In the genomic region with DNA sequence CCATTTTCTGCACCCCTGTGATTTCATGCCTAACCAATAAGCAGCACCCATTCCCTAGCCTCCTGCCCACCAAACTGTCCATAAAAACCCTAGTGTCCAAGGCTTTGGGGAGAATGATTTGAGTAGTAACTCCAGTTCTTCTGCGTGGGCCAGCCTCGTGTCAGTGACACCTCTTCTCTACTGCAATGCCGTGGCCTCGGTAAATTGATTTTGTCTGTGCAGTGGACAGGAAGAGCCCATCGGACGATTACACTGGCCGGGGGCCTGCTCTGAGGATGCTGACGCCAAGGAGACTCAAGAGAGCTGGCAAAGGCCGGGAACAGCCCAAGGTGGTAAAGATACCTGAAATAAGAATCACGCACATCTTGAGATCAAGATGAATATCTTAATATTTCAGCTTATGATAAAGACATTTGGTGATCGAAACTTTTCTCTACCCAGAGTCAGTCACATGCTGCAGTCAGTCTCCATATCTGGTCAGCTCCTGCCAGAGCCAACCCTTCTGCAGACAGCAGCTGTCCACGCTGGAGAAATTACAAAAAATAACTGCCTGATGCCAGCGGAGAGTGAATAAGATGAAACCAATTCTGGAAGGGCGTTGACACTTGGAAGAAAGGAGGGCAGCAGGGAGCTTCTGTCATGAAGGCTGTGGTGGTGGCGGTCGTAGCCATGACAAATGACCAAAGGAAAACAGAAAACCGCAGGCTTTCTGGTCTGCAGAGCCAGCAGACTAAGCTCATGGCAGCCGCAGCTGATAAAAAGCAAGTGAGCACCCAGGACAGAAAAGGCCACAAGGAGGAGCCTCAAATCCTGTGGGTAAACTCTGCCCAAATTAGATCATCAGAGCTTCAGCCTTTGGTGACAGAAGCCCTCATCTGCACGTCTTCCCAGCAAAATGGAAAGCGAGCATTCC, we compare ENCODE assay signal across 8 cellular contexts. TPM values are rescaled to one million over a fixed set of nuclear protein-coding genes. Genes with fewer than 3 reads are reported as not detected.
DNase-seq lines count a peak whose midpoint lies in the region; ATAC-seq and TF ChIP-seq lines count a peak whose summit lies in the region.

No MANE protein-coding gene starts in this region.

- H3K27ac Mint-ChIP-seq in T-helper 2 cell treated with Interferon-gamma antibody and Interleukin-4, amounts not matched to agents 5 μg/mL and 100 μg/mL, for 36 hours = no peak overlapping the region

- ATAC-seq in IMR-90 (ENCODE audit: low read depth) = no peak
- no peak for ATAC-seq in GM18511 (IDR thresholded peaks at IDR 0.05; ENCODE audit: unreplicated experiment)

- TF ChIP-seq CTCF in IMR-90 (conservative IDR thresholded peaks at IDR 0.05; ENCODE audit: low read depth, low read length) = no peak

- no peak overlapping the region for H3K56ac ChIP-seq in IMR-90 (ENCODE audit: extremely low read depth, insufficient read depth, low read length)

- H3K27me3 ChIP-seq in IMR-90 (ENCODE audit: control insufficient read depth, insufficient read depth, low read length) = peaks cover 7% of the 10 kb centered on the region

- H3K4me3 ChIP-seq in IMR-90 (ENCODE audit: insufficient read depth, low read depth, low read length) = no peak overlapping the region

- no peak overlapping the region for H2BK20ac ChIP-seq in IMR-90 (ENCODE audit: low read depth, low read length)

- peaks cover 5% of the 10 kb centered on the region for H3K27me3 Mint-ChIP-seq in T-helper 2 cell treated with Interferon-gamma antibody and Interleukin-4, amounts not matched to agents 5 μg/mL and 100 μg/mL, for 36 hours (ENCODE audit: low read depth)

- H3K4me3 Mint-ChIP-seq in T-helper 2 cell treated with Interferon-gamma antibody and Interleukin-4, amounts not matched to agents 5 μg/mL and 100 μg/mL, for 36 hours = no peak overlapping the region

- H4K8ac ChIP-seq in IMR-90 (ENCODE audit: low read depth in 2 of 2, low read length in 2 of 2) = no peak overlapping the region

- no peaks in the 10 kb centered on the region for H3K79me1 ChIP-seq in IMR-90 (ENCODE audit: low read depth in 1 of 2, low read length in 2 of 2)

- H3K36me3 ChIP-seq in IMR-90 (ENCODE audit: control insufficient read depth, insufficient read depth, low read length) = no peaks in the 10 kb centered on the region

- H3K4me2 ChIP-seq in IMR-90 (ENCODE audit: low read depth, low read length) = no peak overlapping the region; the same call in 1 of the 2 replicates

- no peak overlapping the region for H2AK9ac ChIP-seq in IMR-90 (replicated peaks; ENCODE audit: low read depth, low read length, poor library complexity)

- no peaks in the 10 kb centered on the region for H3K9me3 Mint-ChIP-seq in T-helper 2 cell treated with Interferon-gamma antibody and Interleukin-4, amounts not matched to agents 5 μg/mL and 100 μg/mL, for 36 hours

- H3K27ac ChIP-seq in IMR-90 (ENCODE audit: insufficient read depth, low read length) = no peak overlapping the region

- no peak overlapping the region for H2BK15ac ChIP-seq in IMR-90 (ENCODE audit: low read depth, low read length)

- H2AK5ac ChIP-seq in IMR-90 (ENCODE audit: low read depth, low read length) = no peak overlapping the region

- H3K4me1 Mint-ChIP-seq in T-helper 2 cell treated with Interferon-gamma antibody and Interleukin-4, amounts not matched to agents 5 μg/mL and 100 μg/mL, for 36 hours (ENCODE audit: low read depth) = peaks cover 42% of the 10 kb centered on the region

- in situ Hi-C loops in G401 (cut with HindIII; ENCODE audit: low sequenced_read_pairs) (no loop called here), IMR-90 (cut with MboI; ENCODE audit: low sequenced_read_pairs) (no loop called here)

- no peak overlapping the region for H3K23ac ChIP-seq in IMR-90 (ENCODE audit: low read depth, low read length)

- WGBS in IMR-90 (ENCODE audit: extremely low coverage in 2 of 2, insufficient read length in 1 of 2), 2 experiments = 25% methylated on average over 6 of the region's 20 CpGs; no CpG with 5 or more reads in 1 of the 2 experiments

- CTCF ChIA-PET in IMR-90 (lab: Yijun Ruan, JAX) = no interaction called here

- no peak overlapping the region for H2BK120ac ChIP-seq in IMR-90 (ENCODE audit: low read depth, low read length)

- no peaks in the 10 kb centered on the region for H3K36me3 Mint-ChIP-seq in T-helper 2 cell treated with Interferon-gamma antibody and Interleukin-4, amounts not matched to agents 5 μg/mL and 100 μg/mL, for 36 hours (ENCODE audit: low read depth)

- H3K18ac ChIP-seq in IMR-90 (ENCODE audit: low read depth, low read length) = no peak overlapping the region

- H3K4me1 ChIP-seq in IMR-90 (ENCODE audit: control insufficient read depth, insufficient read depth, low read length) = no peaks in the 10 kb centered on the region

- no peak for TF ChIP-seq POLR2A in IMR-90 (IDR thresholded peaks at IDR 0.05; ENCODE audit: low read depth, low read length)

- DNase-seq in G401 (ENCODE audit: low spot score) (peak; percentile 17), IMR-90 (peak; percentile 7), UCSD-AML1 (lab: John Stamatoyannopoulos, UW; ENCODE audit: unreplicated experiment) (peak; percentile 85), hepatic stellate cell (ENCODE audit: low spot score) (peak; percentile 51), superior temporal gyrus (ENCODE audit: extremely low spot score) (no peak), NCI-H345 (lab: John Stamatoyannopoulos, UW) (no peak)
- no peak for DNase-seq in T-helper 2 cell treated with Interferon-gamma antibody and Interleukin-4, amounts not matched to agents 5 μg/mL and 100 μg/mL, for 36 hours (ENCODE audit: low spot score)

- H3K4ac ChIP-seq in IMR-90 (ENCODE audit: low read depth, low read length) = no peak overlapping the region

- no peak overlapping the region for H2AFZ ChIP-seq in IMR-90 (replicated peaks; ENCODE audit: low read length, poor library complexity)

- H3K9ac ChIP-seq in IMR-90 (ENCODE audit: low read depth, low read length) = no peak overlapping the region

- no peak overlapping the region for H3K14ac ChIP-seq in IMR-90 (replicated peaks; ENCODE audit: low read depth, low read length)

- no peaks in the 10 kb centered on the region for H3K9me3 ChIP-seq in IMR-90 (ENCODE audit: control insufficient read depth, insufficient read depth, low read length)

- no peaks in the 10 kb centered on the region for H3K9me1 ChIP-seq in IMR-90 (ENCODE audit: insufficient read depth, low read length)

- intact Hi-C loops in IMR-90 (cut with micrococcal nuclease) = no loop called here

- BruUV-seq in IMR-90 (replicated peaks; lab: Mats Ljungman, UMichigan) = no TSS peak

- no peak overlapping the region for H2BK5ac ChIP-seq in IMR-90 (ENCODE audit: low read depth, low read length, poor library complexity, severe bottlenecking)

- no peak overlapping the region for H4K91ac ChIP-seq in IMR-90 (ENCODE audit: insufficient read depth, low read depth, low read length)

- H4K5ac ChIP-seq in IMR-90 (ENCODE audit: low read depth, low read length) = no peak overlapping the region

- TF ChIP-seq RAD21 in IMR-90 (IDR thresholded peaks at IDR 0.05; ENCODE audit: low read length) = no peak

- no peaks in the 10 kb centered on the region for H4K20me1 ChIP-seq in IMR-90 (ENCODE audit: insufficient read depth, low read length)

- dilution Hi-C loops in IMR-90 (cut with HindIII; ENCODE audit: low sequenced_read_pairs, unreplicated experiment) = no loop called here

- POLR2A ChIA-PET in IMR-90 (lab: Charles Lee; ENCODE audit: unreplicated experiment) = no interaction called here

TF ChIP-seq in IMR-90, 13 proteins besides CTCF, POLR2A, EP300 and RAD21 (continues in another document):
- TF ChIP-seq NFE2L2 (IDR thresholded peaks at IDR 0.05; ENCODE audit: low read depth, low read length) (no peak), MXI1 (IDR thresholded peaks at IDR 0.05; ENCODE audit: borderline replicate concordance, low read depth, low read length) (no peak), RFX5 (IDR thresholded peaks at IDR 0.05; ENCODE audit: low read depth, low read length) (no peak), MAZ (IDR thresholded peaks at IDR 0.05; ENCODE audit: borderline replicate concordance, low read depth, low read length) (no peak), MAFK (IDR thresholded peaks at IDR 0.05; ENCODE audit: low read depth, low read length) (no peak), RCOR1 (IDR thresholded peaks at IDR 0.05; ENCODE audit: insufficient replicate concordance, low read length) (no peak), FOS (IDR thresholded peaks at IDR 0.05; ENCODE audit: low read depth, low read length) (no peak), CEBPB (IDR thresholded peaks at IDR 0.05; ENCODE audit: low read depth, low read length) (no peak), SMC3 (IDR thresholded peaks at IDR 0.05; ENCODE audit: low read depth, low read length) (no peak), CHD1 (IDR thresholded peaks at IDR 0.05; ENCODE audit: low read depth, low read length) (no peak), BHLHE40 (IDR thresholded peaks at IDR 0.05; ENCODE audit: low read depth, low read length) (no peak)
- TF ChIP-seq, protein P1, sequence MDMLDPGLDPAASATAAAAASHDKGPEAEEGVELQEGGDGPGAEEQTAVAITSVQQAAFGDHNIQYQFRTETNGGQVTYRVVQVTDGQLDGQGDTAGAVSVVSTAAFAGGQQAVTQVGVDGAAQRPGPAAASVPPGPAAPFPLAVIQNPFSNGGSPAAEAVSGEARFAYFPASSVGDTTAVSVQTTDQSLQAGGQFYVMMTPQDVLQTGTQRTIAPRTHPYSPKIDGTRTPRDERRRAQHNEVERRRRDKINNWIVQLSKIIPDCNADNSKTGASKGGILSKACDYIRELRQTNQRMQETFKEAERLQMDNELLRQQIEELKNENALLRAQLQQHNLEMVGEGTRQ (IDR thresholded peaks at IDR 0.05; ENCODE audit: low read depth, low read length) = no peak

RNA-seq across cellular contexts. Expression of a gene that starts 29.1 kb away (rescaled TPM):
- 0.41 TPM in 1 of 2 replicates, not detected in the other for total RNA-seq in G401 (2014; rRNA removed; shearing (Covaris generic))
- total RNA-seq in IMR-90 (2012; rRNA removed) = not detected in 2 replicates
- polyA plus RNA-seq in IMR-90 (2012; rRNA removed) = not detected in 2 replicates
- polyA plus RNA-seq in IMR-90 (2012; cell fraction: cytosol; rRNA removed) = not detected in 2 replicates
- polyA plus RNA-seq in IMR-90 (2012; cell fraction: nucleus; rRNA removed; ENCODE audit: low replicate concordance) = 0.03 TPM in 1 of 2 replicates, not detected in the other

RNA-seq across cellular contexts. Expression of a gene that starts 46.7 kb away (rescaled TPM):
- 0.37 and 0.86 TPM in 2 replicates for total RNA-seq in G401 (2014; rRNA removed; shearing (Covaris generic))
- total RNA-seq in IMR-90 (2012; rRNA removed) = 0.36 and 0.56 TPM in 2 replicates
- polyA plus RNA-seq in IMR-90 (2012; rRNA removed) = 0.48 and 0.65 TPM in 2 replicates
- 0.37 and 0.54 TPM in 2 replicates for polyA plus RNA-seq in IMR-90 (2012; cell fraction: cytosol; rRNA removed)
- polyA plus RNA-seq in IMR-90 (2012; cell fraction: nucleus; rRNA removed; ENCODE audit: low replicate concordance) = 1.3 and 1.4 TPM in 2 replicates

Comparison
In these comparisons a context has a peak if more than half of its experiments do, and no peak if none do; other contexts are left out.
1. DNase-seq: peak in G401 (single experiment), IMR-90 (single experiment), UCSD-AML1 (single experiment) and hepatic stellate cell (single experiment); none in superior temporal gyrus (single experiment), T-helper 2 cell treated with Interferon-gamma antibody and Interleukin-4, amounts not matched to agents 5 μg/mL and 100 μg/mL, for 36 hours (single experiment) and NCI-H345 (single experiment).